In genomic region chr6:52049252-52050050, GRCh38 we compare ENCODE assay signal across 9 cellular contexts. TPM values are rescaled to one million over a fixed set of nuclear protein-coding genes. Genes with fewer than 3 reads are reported as not detected.
A peak's percentile ranks its signal among the peaks of the same experiment; 100 is the strongest.
DNase-seq lines count a peak whose midpoint lies in the region; ATAC-seq, FAIRE-seq and TF ChIP-seq lines count a peak whose summit lies in the region.
"Had no signal": no experiment of that assay in that cellular context is flagged by ENCODE, and none has a peak within 500 bp of the region (broad histone marks: within the 10 kb centered on the region; RNA-seq: fewer than 3 reads in every experiment).

No MANE protein-coding gene starts in this region.

- H2BK120ac ChIP-seq in H1 (replicated peaks; ENCODE audit: low read depth, low read length): no peak overlapping the region

- TF ChIP-seq EP300 in H1 (IDR thresholded peaks at IDR 0.05; ENCODE audit: borderline replicate concordance in 1 of 2, low read depth in 2 of 2, low read length in 2 of 2): no peak
- TF ChIP-seq EP300 in neural cell (conservative IDR thresholded peaks at IDR 0.05; ENCODE audit: poor library complexity, severe bottlenecking): no peak

- H3K4me3 ChIP-seq in OCI-LY3 (ENCODE audit: low read length) (peak overlapping the region; percentile 12; the same call in 1 of the 2 replicates), H1 (ENCODE audit: extremely low read depth in 1 of 4, insufficient read depth in 2 of 4, low read depth in 3 of 4, low read length in 4 of 4) (no peak overlapping the region), neural cell (ENCODE audit: low read length) (no peak overlapping the region)

- H3K79me1 ChIP-seq in H1 (ENCODE audit: low read depth, low read length): no peaks in the 10 kb centered on the region

- no peak overlapping the region for H2BK15ac ChIP-seq in H1 (ENCODE audit: low read length)

- H4K91ac ChIP-seq in H1 (replicated peaks; ENCODE audit: insufficient read length, low read length): no peak overlapping the region

- peaks cover 18 to 59% of the 10 kb centered on the region in 2 donors for H3K27me3 Mint-ChIP-seq in natural killer cell (ENCODE audit: low read depth in 2 of 2)
- peaks cover 25 to 37% of the 10 kb centered on the region in 2 donors for H3K27me3 Mint-ChIP-seq in natural killer cell treated with Interleukin-12 subunit alpha and Interleukin-12 subunit beta and Interleukin-15 and Interleukin-18, amount 100 ng/mL, for 72 hours

- no peak overlapping the region for H3K27ac Mint-ChIP-seq in natural killer cell
- H3K27ac Mint-ChIP-seq in natural killer cell treated with Interleukin-12 subunit alpha and Interleukin-12 subunit beta and Interleukin-15 and Interleukin-18, amount 100 ng/mL, for 72 hours: no peak overlapping the region
- H3K27ac Mint-ChIP-seq: effector memory CD8-positive, alpha-beta T cell had no signal

- H3K9ac ChIP-seq in OCI-LY3 (ENCODE audit: low read length) (no peak overlapping the region), H1 (replicated peaks in 1 of 4; ENCODE audit: extremely low read depth in 1 of 4, low read depth in 3 of 4, low read length in 3 of 4) (no peak overlapping the region), neural cell (ENCODE audit: low read length) (no peak overlapping the region)

- H2AK5ac ChIP-seq in H1 (ENCODE audit: low read depth, low read length): no peak overlapping the region

- no peak overlapping the region for H2BK5ac ChIP-seq in H1 (ENCODE audit: low read depth, low read length)

- H2AFZ ChIP-seq in OCI-LY3 (ENCODE audit: low read depth, low read length) (no peak overlapping the region; the same call in 1 of the 2 replicates), H1 (ENCODE audit: low read length) (no peak overlapping the region), neural cell (ENCODE audit: low read depth, low read length) (no peak overlapping the region)

- H3K36me3 ChIP-seq in OCI-LY3 (replicated peaks; ENCODE audit: low read depth, low read length): no peaks in the 10 kb centered on the region
- no peaks in the 10 kb centered on the region for H3K36me3 ChIP-seq in H1 (ENCODE audit: control insufficient read depth in 2 of 4, insufficient read depth in 4 of 4, low read length in 3 of 4)
- no peaks in the 10 kb centered on the region for H3K36me3 ChIP-seq in neural cell (ENCODE audit: insufficient read depth, low read length)

- ATAC-seq in natural killer cell (peak in 2 of 3 donors; percentile 44 to 49), HG03342 (IDR thresholded peaks at IDR 0.05; ENCODE audit: unreplicated experiment) (peak; percentile 67), HG03135 (IDR thresholded peaks at IDR 0.05; ENCODE audit: unreplicated experiment) (no peak)
- ATAC-seq in natural killer cell treated with Interleukin-12 subunit alpha and Interleukin-12 subunit beta and Interleukin-15 and Interleukin-18, amount 100 ng/mL, for 72 hours: no peak
- ATAC-seq: effector memory CD8-positive, alpha-beta T cell had no signal

- no peak overlapping the region for H3K18ac ChIP-seq in H1 (ENCODE audit: extremely low read depth, low read length)

- H3K4me1 Mint-ChIP-seq in natural killer cell: no peaks in the 10 kb centered on the region
- H3K4me1 Mint-ChIP-seq in natural killer cell treated with Interleukin-12 subunit alpha and Interleukin-12 subunit beta and Interleukin-15 and Interleukin-18, amount 100 ng/mL, for 72 hours (ENCODE audit: low read depth in 2 of 2): no peaks in the 10 kb centered on the region

- H4K20me1 ChIP-seq in OCI-LY3 (ENCODE audit: insufficient read depth, low read length): no peaks in the 10 kb centered on the region
- no peaks in the 10 kb centered on the region for H4K20me1 ChIP-seq in H1 (replicated peaks in 1 of 2; ENCODE audit: control insufficient read depth in 1 of 2, insufficient read depth in 2 of 2, low read length in 2 of 2)
- no peaks in the 10 kb centered on the region for H4K20me1 ChIP-seq in neural cell (ENCODE audit: insufficient read depth)

- CTCF ChIA-PET in H1 (lab: Charles Lee; ENCODE audit: partially characterized antibody): interaction anchor here (0.7 to 5.1 kb wide), 52 partner anchors 7 to 1231 kb away, joined by 3 to 30 read pairs (median 4); partner anchors contain the start of gene TFAP2B

- TF ChIP-seq RAD21 in H1 (IDR thresholded peaks at IDR 0.05 in 1 of 2, conservative IDR thresholded peaks at IDR 0.05 in 1 of 2; ENCODE audit: low read depth in 2 of 2, low read length in 2 of 2) (peak; percentile 69 to 70), neural cell (conservative IDR thresholded peaks at IDR 0.05) (peak; percentile 75)

- H3K56ac ChIP-seq in H1 (replicated peaks; ENCODE audit: insufficient read length, low read depth, low read length): no peak overlapping the region

- no peak overlapping the region for H4K5ac ChIP-seq in H1 (ENCODE audit: insufficient read length, low read depth, low read length)

- TF ChIP-seq CTCF in natural killer cell (IDR thresholded peaks at IDR 0.05) (peak; percentile 68), OCI-LY3 (IDR thresholded peaks at IDR 0.05; ENCODE audit: low read depth, low read length) (peak; percentile 94), H1 (IDR thresholded peaks at IDR 0.05; ENCODE audit: control extremely low read depth in 1 of 3, insufficient read depth in 1 of 3, low read depth in 1 of 3, low read length in 3 of 3) (peak in 2 of 3 experiments; percentile 38 to 71; a peak in 2 of 4 replicates), neural cell (IDR thresholded peaks at IDR 0.05; ENCODE audit: poor library complexity, severe bottlenecking) (peak; percentile 81)

- H3K4ac ChIP-seq in H1 (replicated peaks; ENCODE audit: insufficient read length, low read depth, low read length): no peak overlapping the region

- no peak overlapping the region for H3K14ac ChIP-seq in H1 (ENCODE audit: insufficient read length)

- H3K4me1 ChIP-seq in OCI-LY3 (ENCODE audit: low read length) (peaks cover 39% of the 10 kb centered on the region), H1 (replicated peaks in 1 of 4; ENCODE audit: control insufficient read depth in 3 of 4, insufficient read depth in 4 of 4, low read length in 3 of 4) (no peaks in the 10 kb centered on the region; a peak in 1 of 7 replicates)

- H3K27me3 ChIP-seq in OCI-LY3 (ENCODE audit: low read depth, low read length) (peaks cover 37% of the 10 kb centered on the region), H1 (replicated peaks in 1 of 4; ENCODE audit: control insufficient read depth in 3 of 4, extremely low read depth in 1 of 4, insufficient read depth in 3 of 4, low read length in 3 of 4) (no peaks in the 10 kb centered on the region; a peak in 1 of 7 replicates), neural cell (ENCODE audit: insufficient read depth, low read depth, low read length) (no peaks in the 10 kb centered on the region)

- H3K23ac ChIP-seq in H1 (ENCODE audit: insufficient read length): no peak overlapping the region

- no peaks in the 10 kb centered on the region for H3F3A ChIP-seq in neural cell (ENCODE audit: insufficient read depth, low read length, poor library complexity, severe bottlenecking)

- H2BK20ac ChIP-seq in H1 (ENCODE audit: low read length): no peak overlapping the region

- POLR2A ChIA-PET in H1 (lab: Charles Lee; ENCODE audit: partially characterized antibody): interaction anchor here (1.0 kb wide), 1 partner anchor 234 kb away, joined by 4 read pairs; no protein-coding TSS in a partner anchor

- no peak overlapping the region for H2BK12ac ChIP-seq in H1 (ENCODE audit: low read depth, low read length)

- 47% methylated on average over 3 of the region's 3 CpGs; no CpG with 5 or more reads in 1 of the 2 experiments for WGBS in H1 (ENCODE audit: extremely low coverage in 1 of 2, insufficient coverage in 1 of 2, insufficient read length in 1 of 2, insufficient replicate concordance in 2 of 2, low coverage in 1 of 2, low lambda C conversion rate in 2 of 2, missing lambda C conversion rate in 1 of 2), 2 experiments

- H3K4me2 ChIP-seq in OCI-LY3 (ENCODE audit: low read length): peak overlapping the region; percentile 48
- H3K4me2 ChIP-seq in H1 (ENCODE audit: insufficient read depth in 1 of 2, low read depth in 2 of 2, low read length in 2 of 2): no peak overlapping the region
- H3K4me2 ChIP-seq in neural cell (ENCODE audit: low read length): no peak overlapping the region

- H3K9me2 ChIP-seq in neural cell (ENCODE audit: insufficient read depth, low read length): no peaks in the 10 kb centered on the region

- intact Hi-C loops in natural killer cell (cut with micrococcal nuclease): no loop called here

- no peak overlapping the region for H3K4me3 Mint-ChIP-seq in natural killer cell
- no peak overlapping the region for H3K4me3 Mint-ChIP-seq in natural killer cell treated with Interleukin-12 subunit alpha and Interleukin-12 subunit beta and Interleukin-15 and Interleukin-18, amount 100 ng/mL, for 72 hours
- H3K4me3 Mint-ChIP-seq: effector memory CD8-positive, alpha-beta T cell had no signal

- no peak for DNase-seq in natural killer cell
- no peak for DNase-seq in natural killer cell treated with Interleukin-12 subunit alpha and Interleukin-12 subunit beta and Interleukin-15 and Interleukin-18, amount 100 ng/mL, for 72 hours (ENCODE audit: low spot score)
- DNase-seq in H1 (ENCODE audit: low read depth in 1 of 2, low spot score in 2 of 2): no peak
- DNase-seq in central memory CD4-positive, alpha-beta T cell: no peak

- no peaks in the 10 kb centered on the region for H3K9me3 ChIP-seq in OCI-LY3 (ENCODE audit: insufficient read depth, low read length)
- no peaks in the 10 kb centered on the region for H3K9me3 ChIP-seq in H1 (ENCODE audit: insufficient read depth in 2 of 2, low read depth in 1 of 2, low read length in 1 of 2)
- no peaks in the 10 kb centered on the region for H3K9me3 ChIP-seq in neural cell (ENCODE audit: low read length)

- no peak overlapping the region for H3K27ac ChIP-seq in OCI-LY3 (ENCODE audit: low read length)
- no peak overlapping the region for H3K27ac ChIP-seq in H1 (ENCODE audit: low read depth, low read length)
- no peak overlapping the region for H3K27ac ChIP-seq in neural cell (ENCODE audit: low read length)

- H4K8ac ChIP-seq in H1 (ENCODE audit: extremely low read depth, insufficient read depth, low read length): no peak overlapping the region

- H3K23me2 ChIP-seq in H1 (ENCODE audit: low read depth, low read length): no peaks in the 10 kb centered on the region

- H3K9me3 Mint-ChIP-seq in natural killer cell: no peaks in the 10 kb centered on the region
- H3K9me3 Mint-ChIP-seq in natural killer cell treated with Interleukin-12 subunit alpha and Interleukin-12 subunit beta and Interleukin-15 and Interleukin-18, amount 100 ng/mL, for 72 hours: no peaks in the 10 kb centered on the region
- H3K9me3 Mint-ChIP-seq: effector memory CD8-positive, alpha-beta T cell had no signal

- TF ChIP-seq POLR2A in H1 (IDR thresholded peaks at IDR 0.05; ENCODE audit: control extremely low read depth in 1 of 2, low read depth in 2 of 2, low read length in 2 of 2): no peak

- no peaks in the 10 kb centered on the region for H3K36me3 Mint-ChIP-seq in natural killer cell
- no peaks in the 10 kb centered on the region for H3K36me3 Mint-ChIP-seq in natural killer cell treated with Interleukin-12 subunit alpha and Interleukin-12 subunit beta and Interleukin-15 and Interleukin-18, amount 100 ng/mL, for 72 hours

- H3K79me2 ChIP-seq in OCI-LY3 (ENCODE audit: low read length): no peaks in the 10 kb centered on the region
- H3K79me2 ChIP-seq in H1 (ENCODE audit: control insufficient read depth in 1 of 2, insufficient read depth in 2 of 2, low read length in 2 of 2): no peaks in the 10 kb centered on the region
- H3K79me2 ChIP-seq in neural cell (replicated peaks; ENCODE audit: insufficient read depth, low read length): no peaks in the 10 kb centered on the region

- peak; percentile 77 for FAIRE-seq in H1 (lab: Jason Lieb, UNC)

RNA-seq across cellular contexts. Expression of gene PKHD1, which starts 38.0 kb away (rescaled TPM):
- total RNA-seq in natural killer cell: not detected
- not detected for total RNA-seq in natural killer cell treated with Interleukin-12 subunit alpha and Interleukin-12 subunit beta and Interleukin-15 and Interleukin-18, amount 100 ng/mL, for 72 hours
- 0.09 and 0.11 TPM in 2 replicates for total RNA-seq in H1 (2021; fragmentation: NEBNext Ultra II Directional; extraction: Animal tissue kit (Norgen Biotek cat#: 25700))
- polyA plus RNA-seq in H1 (2011; rRNA removed) (0.03 and 0.06 TPM in 2 replicates), neural cell (not detected in 2 replicates)
- 0.03 TPM for polyA plus RNA-seq in H1 (2011; cell fraction: cytosol; rRNA removed)
- polyA plus RNA-seq in H1 (2011; cell fraction: nucleus; rRNA removed): 0.09 TPM
- polyA plus RNA-seq in H1 (2012, experiment 1 of 2): 0.03 to 0.05 TPM (median 0.03 TPM) in 4 replicates
- not detected for polyA plus RNA-seq in H1 (2012, experiment 2 of 2)
- 0.02 TPM for polyA plus RNA-seq in H1 (2013, experiment 1 of 2)
- polyA plus RNA-seq in H1 (2013, experiment 2 of 2): 0.04 TPM
- 0.44 and 0.63 TPM in 2 replicates for polyA minus RNA-seq in H1 (2011; rRNA and poly(A)+ RNA removed)
- polyA minus RNA-seq in H1 (2011; cell fraction: cytosol; rRNA and poly(A)+ RNA removed): 0.07 TPM
- 0.80 TPM for polyA minus RNA-seq in H1 (2011; cell fraction: nucleus; rRNA and poly(A)+ RNA removed)
- polyA minus RNA-seq in neural cell: under 0.01 TPM in 1 of 2 replicates, not detected in the other

Comparison
In these comparisons a context has a peak if more than half of its experiments do, and no peak if none do; other contexts are left out.
1. ATAC-seq: peak in natural killer cell (2 of 3) and HG03342 (single experiment); none in natural killer cell treated with Interleukin-12 subunit alpha and Interleukin-12 subunit beta and Interleukin-15 and Interleukin-18, amount 100 ng/mL, for 72 hours (0 of 2) and HG03135 (single experiment).
2. Peak in every context shown above with its lines, with median percentiles within 50 percentile points of each other: CTCF ChIP-seq.